18 cellular contexts compared by ENCODE assay signal in genomic region chr20:64095455-64095854, GRCh38. TPM values are rescaled to one million over a fixed set of nuclear protein-coding genes. Genes with fewer than 3 reads are reported as not detected.
DNase-seq lines count a peak whose midpoint lies in the region; ATAC-seq and TF ChIP-seq lines count a peak whose summit lies in the region.
"Had no signal": no experiment of that assay in that cellular context is flagged by ENCODE, and none has a peak within 500 bp of the region (broad histone marks: within the 10 kb centered on the region; RNA-seq: fewer than 3 reads in every experiment).

No MANE protein-coding gene starts in this region.

- POLR2A ChIA-PET in HEK293T (lab: Yijun Ruan, JAX): interaction anchor here (1.2 kb wide), 1 partner anchor 33 kb away, joined by 3 read pairs; the partner anchor contains the start of gene TCEA2

- no peak for TF ChIP-seq POLR2A in tibial nerve (IDR thresholded peaks at IDR 0.05)

- H3K27me3 ChIP-seq in tibial nerve: peaks cover 0 to 2% of the 10 kb centered on the region in 2 donors

- H3K4me1 ChIP-seq in tibial nerve: no peaks in the 10 kb centered on the region
- H3K4me1 ChIP-seq: HAP-1 had no signal

- no peak overlapping the region for H3K27ac ChIP-seq in tibial nerve
- H3K27ac ChIP-seq: BLaER1, C4-2B had no signal

- CTCF ChIA-PET in HEK293T (lab: Yijun Ruan, JAX): no interaction called here

- H3K9me3 ChIP-seq in T-helper 17 cell (ENCODE audit: control insufficient read depth, low read length, poor library complexity, severe bottlenecking): no peaks in the 10 kb centered on the region
- no peaks in the 10 kb centered on the region for H3K9me3 ChIP-seq in tibial nerve
- H3K9me3 ChIP-seq: BLaER1, Caco-2, HAP-1 had no signal

- H3K4me3 Mint-ChIP-seq in T-helper 17 cell (no peak overlapping the region), memory B cell (no peak overlapping the region)
- H3K4me3 Mint-ChIP-seq: B cell; CD4-positive, CD25-positive, alpha-beta regulatory T cell; CD8-positive, alpha-beta T cell; GM23338 had no signal

- DNase-seq in HEK293T (ENCODE audit: extremely low spot score) (no peak), T-helper 17 cell (no peak), memory B cell (ENCODE audit: low spot score in 2 of 2) (no peak), tibial nerve (ENCODE audit: low spot score in 2 of 2) (no peak), AML-193 (lab: John Stamatoyannopoulos, UW) (no peak), dedifferentiated amniotic fluid mesenchymal stem cell (ENCODE audit: extremely low spot score) (no peak)
- DNase-seq: Caco-2; CD4-positive, CD25-positive, alpha-beta regulatory T cell; CD8-positive, alpha-beta T cell; DMS153; DND-41 had no signal

- peak; percentile 4 for ATAC-seq in T-helper 17 cell
- no peak for ATAC-seq in memory B cell (ENCODE audit: low read depth)
- ATAC-seq: CD8-positive, alpha-beta T cell; GM23338 had no signal

- no peak for TF ChIP-seq CTCF in tibial nerve (IDR thresholded peaks at IDR 0.05)

- no peak for TF ChIP-seq EP300 in tibial nerve (IDR thresholded peaks at IDR 0.05)

- peaks cover 0 to 13% (median 0%) of the 10 kb centered on the region in 3 donors for H3K36me3 ChIP-seq in tibial nerve
- H3K36me3 ChIP-seq: HAP-1 had no signal

- peaks cover 3% of the 10 kb centered on the region for H3K36me3 Mint-ChIP-seq in T-helper 17 cell (ENCODE audit: low read depth)
- H3K36me3 Mint-ChIP-seq in memory B cell: peaks cover 14% of the 10 kb centered on the region

- WGBS in tibial nerve, 2 donors: 79 to 85% methylated on average over 4 of the region's 4 CpGs

- H3K27me3 Mint-ChIP-seq in T-helper 17 cell (no peaks in the 10 kb centered on the region), memory B cell (peaks cover 2% of the 10 kb centered on the region)
- H3K27me3 Mint-ChIP-seq: B cell; CD4-positive, CD25-positive, alpha-beta regulatory T cell had no signal

- no peak overlapping the region for H3K4me3 ChIP-seq in tibial nerve
- H3K4me3 ChIP-seq: BLaER1, GM23338, HAP-1 had no signal

- peaks cover 2% of the 10 kb centered on the region for H3K9me3 Mint-ChIP-seq in memory B cell

- H3K4me1 Mint-ChIP-seq in T-helper 17 cell (peaks cover 7% of the 10 kb centered on the region), memory B cell (peaks cover 32% of the 10 kb centered on the region)

- H3K27ac Mint-ChIP-seq in T-helper 17 cell (peak overlapping the region; percentile 21), memory B cell (peak overlapping the region; percentile 93)
- H3K27ac Mint-ChIP-seq: B cell; CD4-positive, CD25-positive, alpha-beta regulatory T cell; CD8-positive, alpha-beta T cell; GM23338 had no signal

TF ChIP-seq in HEK293T, 16 proteins besides CTCF, POLR2A, EP300 and RAD21:
- TF ChIP-seq SUZ12 (IDR thresholded peaks at IDR 0.05): no peak
- no peak for TF ChIP-seq FOXM1 (IDR thresholded peaks at IDR 0.05; ENCODE audit: borderline replicate concordance)
- TF ChIP-seq PKNOX1 (IDR thresholded peaks at IDR 0.05): peak; percentile 73
- TF ChIP-seq ZNF384 (IDR thresholded peaks at IDR 0.05): no peak
- TF ChIP-seq NFRKB (IDR thresholded peaks at IDR 0.05): no peak
- TF ChIP-seq L3MBTL2 (conservative IDR thresholded peaks at IDR 0.05): no peak
- no peak for TF ChIP-seq FOXK2 (IDR thresholded peaks at IDR 0.05)

RNA-seq across cellular contexts. Expression of gene LKAAEAR1, which starts 11.3 kb away (rescaled TPM):
- total RNA-seq in T-helper 17 cell (not detected), tibial nerve (1 to 10 TPM in 1 of 4 donors, under 1 TPM in 2, not detected in 1; 0.59 to 1.3 (median 0.84) TPM)
- total RNA-seq: A172; Caco-2; CD4-positive, CD25-positive, alpha-beta regulatory T cell; GM23338 had no signal

RNA-seq across cellular contexts. Expression of gene NPBWR2, which starts 11.9 kb away (rescaled TPM):
- total RNA-seq in T-helper 17 cell: not detected
- total RNA-seq in tibial nerve: not detected
- total RNA-seq: A172; A673; B cell; Caco-2; CD4-positive, CD25-positive, alpha-beta regulatory T cell; CD8-positive, alpha-beta T cell; GM23338 had no signal

RNA-seq across cellular contexts. Expression of gene OPRL1, which starts 15.6 kb away (rescaled TPM):
- total RNA-seq in T-helper 17 cell (1 to 10 TPM; 1.4 to 2.7 TPM), tibial nerve (1 to 10 TPM in 1 of 4 donors, under 1 TPM in 3; 0.21 to 1.5 (median 0.71) TPM)

RNA-seq across cellular contexts. Expression of gene RGS19, which starts 16.1 kb away (rescaled TPM):
- total RNA-seq in T-helper 17 cell (10 to 100 TPM; 42.8 to 50.9 TPM), tibial nerve (10 to 100 TPM; 12.9 to 35.7 (median 20.1) TPM)

RNA-seq across cellular contexts. Expression of gene TCEA2, which starts 32.5 kb away (rescaled TPM):
- total RNA-seq in T-helper 17 cell (10 to 100 TPM; 20.0 to 21.0 TPM), tibial nerve (10 to 100 TPM; 45.6 to 62.9 (median 59.2) TPM)
